In the genomic region with DNA sequence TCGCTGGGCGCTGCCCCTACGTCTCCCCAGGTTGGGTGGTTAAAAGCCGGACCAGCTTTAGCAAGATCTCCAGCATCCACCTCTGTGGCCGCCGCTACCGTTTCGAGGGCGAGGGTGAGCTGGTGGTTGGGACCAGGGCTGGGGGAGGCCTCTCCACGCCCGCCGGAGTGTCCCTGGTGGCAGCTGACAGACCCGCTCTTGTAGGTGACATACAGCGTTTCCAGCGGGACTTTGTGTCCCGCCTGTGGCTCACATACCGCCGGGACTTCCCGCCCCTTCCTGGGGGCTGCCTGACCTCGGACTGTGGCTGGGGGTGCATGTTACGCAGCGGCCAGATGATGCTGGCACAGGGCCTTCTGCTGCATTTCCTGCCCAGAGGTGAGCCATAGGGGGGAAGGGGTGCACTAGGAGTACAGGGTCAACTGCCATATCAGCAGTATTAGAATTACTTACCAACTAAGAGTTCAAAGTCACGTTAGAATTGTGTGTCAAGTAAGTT, we compare ENCODE assay signal across 8 cellular contexts. TPM values are rescaled to one million over a fixed set of nuclear protein-coding genes. Genes with fewer than 3 reads are reported as not detected.
DNase-seq lines count a peak whose midpoint lies in the region; ATAC-seq, FAIRE-seq and TF ChIP-seq lines count a peak whose summit lies in the region.

No MANE protein-coding gene starts in this region.

- no peak overlapping the region for H3K27ac Mint-ChIP-seq in Calu3 (ENCODE audit: unreplicated experiment)

- H3K27ac ChIP-seq in esophagus (ENCODE audit: low read depth in 2 of 2, low read length in 1 of 2) = peak overlapping the region; percentile 76 to 86
- peak overlapping the region in 3 of 4 donors; percentile 3 to 82 (median 74) for H3K27ac ChIP-seq in pancreas

- TF ChIP-seq CTCF in Calu3 (IDR thresholded peaks at IDR 0.05; ENCODE audit: unreplicated experiment) = no peak
- no peak for TF ChIP-seq CTCF in pancreas (IDR thresholded peaks at IDR 0.05)

- H3K4me1 ChIP-seq in esophagus (ENCODE audit: control insufficient read depth in 2 of 2, insufficient read depth in 2 of 2, low read length in 1 of 2) (peaks cover 0 to 5% of the 10 kb centered on the region in 2 donors), pancreas (peaks cover 0 to 12% (median 0%) of the 10 kb centered on the region in 3 donors)

- BruUV-seq in Calu3 (replicated peaks; lab: Mats Ljungman, UMichigan) = TSS peak; percentile 55

- H3K4me3 ChIP-seq in esophagus (ENCODE audit: low read depth in 1 of 2, low read length in 2 of 2) (peak overlapping the region; percentile 86 to 89), pancreas (peak overlapping the region; percentile 86 to 99 (median 96))

- H3K36me3 ChIP-seq in esophagus (ENCODE audit: control insufficient read depth in 2 of 2, insufficient read depth in 2 of 2, low read length in 1 of 2) = peaks cover 5 to 21% of the 10 kb centered on the region in 2 donors
- H3K36me3 ChIP-seq in pancreas = peaks cover 0 to 12% (median 0%) of the 10 kb centered on the region in 3 donors

- no peak for DNase-seq in Calu3
- peak; percentile 49 for DNase-seq in RPMI8226
- DNase-seq in pancreas = peak in 2 of 6 donors; percentile 51 to 80
- no peak for DNase-seq in effector CD4-positive, alpha-beta T cell
- DNase-seq in GF-D8 (lab: John Stamatoyannopoulos, UW) = no peak
- no peak for DNase-seq in COLO668 (lab: John Stamatoyannopoulos, UW; ENCODE audit: unreplicated experiment)
- DNase-seq in EL = no peak

- intact Hi-C loops in Calu3 (cut with micrococcal nuclease; ENCODE audit: unreplicated experiment) = no loop called here
- intact Hi-C loops in pancreas (cut with DNase I) = no loop called here

- CTCF ChIA-PET in Calu3 (lab: Charles Lee) = no interaction called here

- peaks cover 12% of the 10 kb centered on the region for H3K27me3 Mint-ChIP-seq in Calu3 (ENCODE audit: unreplicated experiment)

- WGBS in esophagus, 2 donors = 26 to 27% methylated on average over 23 of the region's 23 CpGs
- WGBS in pancreas, 2 donors = 19 to 28% methylated on average over 23 of the region's 23 CpGs

- H3K27me3 ChIP-seq in esophagus (ENCODE audit: control insufficient read depth in 1 of 2, insufficient read depth in 2 of 2, low read length in 2 of 2) (no peaks in the 10 kb centered on the region), pancreas (no peaks in the 10 kb centered on the region)

- peak in 1 of 4 donors; percentile 0 for ATAC-seq in pancreas

- no peaks in the 10 kb centered on the region for H3K4me1 Mint-ChIP-seq in Calu3 (ENCODE audit: low read depth, unreplicated experiment)

- H3K9me3 ChIP-seq in esophagus (ENCODE audit: control insufficient read depth in 2 of 2, insufficient read depth in 1 of 2, low read depth in 1 of 2, low read length in 1 of 2) (peaks cover 0 to 2% of the 10 kb centered on the region in 2 donors), pancreas (no peaks in the 10 kb centered on the region)

- H3K4me3 Mint-ChIP-seq in Calu3 (ENCODE audit: low read depth, unreplicated experiment) = peak overlapping the region; percentile 73

- no peak for FAIRE-seq in pancreas (lab: Jason Lieb, UNC)

- H3K9me3 Mint-ChIP-seq in Calu3 (ENCODE audit: low read depth, unreplicated experiment) = no peaks in the 10 kb centered on the region

- H3K36me3 Mint-ChIP-seq in Calu3 (ENCODE audit: insufficient read depth, unreplicated experiment) = peaks cover 21% of the 10 kb centered on the region

RNA-seq across cellular contexts. Expression of a gene that starts 1.1 kb away (rescaled TPM):
- 18.7 and 24.5 TPM in 2 replicates for total RNA-seq in Calu3 (2022)
- 10 to 100 TPM; 43.9 to 53.6 TPM for polyA plus RNA-seq in esophagus
- 10 to 100 TPM; 12.9 to 26.9 (median 20.5) TPM for total RNA-seq in pancreas
- 10 to 100 TPM; 35.2 to 62.1 TPM for polyA plus RNA-seq in pancreas

RNA-seq across cellular contexts. Expression of a gene that starts 21.0 kb away (rescaled TPM):
- 29.6 and 30.8 TPM in 2 replicates for total RNA-seq in Calu3 (2022)
- 10 to 100 TPM; 16.4 to 25.3 TPM for polyA plus RNA-seq in esophagus
- total RNA-seq in pancreas = 10 to 100 TPM in 4 of 6 donors, 1 to 10 TPM in 2; 8.0 to 15.8 (median 13.5) TPM
- polyA plus RNA-seq in pancreas = 10 to 100 TPM; 34.7 to 41.8 TPM

RNA-seq across cellular contexts. Expression of a gene that starts 24.0 kb away (rescaled TPM):
- 4.2 and 4.4 TPM in 2 replicates for total RNA-seq in Calu3 (2022)
- polyA plus RNA-seq in esophagus = 10 to 100 TPM in 1 of 2 donors, 1 to 10 TPM in 1; 4.6 to 11.7 TPM
- total RNA-seq in pancreas = 1 to 10 TPM; 1.4 to 3.3 (median 2.1) TPM
- 1 to 10 TPM; 3.8 to 9.1 TPM for polyA plus RNA-seq in pancreas

RNA-seq across cellular contexts. Expression of a gene that starts 27.6 kb away (rescaled TPM):
- total RNA-seq in Calu3 (2022) (not detected in 2 replicates), pancreas (1 to 10 TPM in 2 of 6 donors, under 1 TPM in 4; 0.32 to 1.3 (median 0.63) TPM)
- polyA plus RNA-seq in esophagus (10 to 100 TPM in 1 of 2 donors, 1 to 10 TPM in 1; 9.4 to 12.1 TPM), pancreas (under 1 TPM; 0.21 to 0.38 TPM)

RNA-seq across cellular contexts. Expression of a gene that starts 41.6 kb away (rescaled TPM):
- total RNA-seq in Calu3 (2022) (45.2 and 46.8 TPM in 2 replicates), pancreas (10 to 100 TPM; 25.2 to 36.4 (median 32.3) TPM)
- polyA plus RNA-seq in esophagus (10 to 100 TPM; 54.2 to 63.9 TPM), pancreas (10 to 100 TPM; 40.9 to 48.6 TPM)
